8 cellular contexts compared by ENCODE assay signal in the genomic region with DNA sequence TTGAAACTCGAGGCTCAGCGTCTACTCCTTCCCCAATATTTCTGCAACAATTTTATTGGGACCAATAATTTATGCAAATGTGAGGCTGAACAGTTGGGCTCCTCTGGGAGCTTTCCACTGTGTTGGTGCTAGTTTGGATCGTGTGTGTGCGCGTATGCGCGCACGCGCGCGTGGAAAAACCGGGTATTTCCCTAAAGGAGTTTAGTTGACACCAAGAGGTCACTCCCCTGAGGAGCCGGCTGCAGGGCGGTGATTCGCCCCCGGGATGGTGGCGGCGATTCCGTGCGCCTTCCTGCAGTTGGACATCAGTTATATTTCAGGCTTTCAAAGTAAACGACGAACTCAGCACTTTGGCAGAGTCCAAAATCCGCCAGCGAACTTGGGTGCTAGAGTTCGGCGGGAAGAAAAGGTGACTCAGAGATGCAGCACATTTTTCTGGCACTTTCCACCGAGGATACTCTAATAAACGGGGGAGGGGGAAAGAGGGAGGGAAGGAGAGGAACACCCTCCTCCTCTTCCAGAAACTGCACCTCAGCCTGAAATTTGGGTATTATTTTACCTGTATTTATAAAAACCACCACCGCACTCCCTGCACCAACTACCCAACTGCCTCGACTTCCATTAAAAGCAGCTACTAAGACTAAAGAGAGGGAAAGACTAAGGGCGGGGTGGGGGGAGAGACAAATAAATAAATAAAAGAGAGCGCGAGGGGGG.
DNase-seq lines count a peak whose midpoint lies in the region; ATAC-seq, FAIRE-seq and TF ChIP-seq lines count a peak whose summit lies in the region.

No MANE protein-coding gene starts in this region.

- H2BK120ac ChIP-seq in H1 (replicated peaks; ENCODE audit: low read depth, low read length): peak overlapping the region; percentile 25

- H2BK5ac ChIP-seq in H1 (ENCODE audit: low read depth, low read length): peak overlapping the region; percentile 90

- no peaks in the 10 kb centered on the region for H3K36me3 ChIP-seq in BLaER1
- no peaks in the 10 kb centered on the region for H3K36me3 ChIP-seq in Panc1 (ENCODE audit: control insufficient read depth, insufficient read depth, low read length)
- no peaks in the 10 kb centered on the region for H3K36me3 ChIP-seq in H1 (ENCODE audit: control insufficient read depth in 2 of 4, insufficient read depth in 4 of 4, low read length in 3 of 4)
- H3K36me3 ChIP-seq in mucosa of rectum (ENCODE audit: control insufficient read depth in 2 of 2, insufficient read depth in 2 of 2, low read length in 2 of 2): no peaks in the 10 kb centered on the region

- no peak overlapping the region for H3K14ac ChIP-seq in H1 (ENCODE audit: insufficient read length)

- H3K36me3 Mint-ChIP-seq in CD4-positive, alpha-beta T cell (ENCODE audit: low read depth): no peaks in the 10 kb centered on the region

- H2BK15ac ChIP-seq in H1 (ENCODE audit: low read length): no peak overlapping the region

- DNase-seq in GM20000 (ENCODE audit: low spot score) (peak; percentile 22), Panc1 (ENCODE audit: low read depth, low spot score) (no peak), H1 (ENCODE audit: low read depth in 1 of 2, low spot score in 2 of 2) (peak in 1 of 2 experiments; percentile 71), GM19239 (ENCODE audit: insufficient read length, low spot score) (no peak)
- no peak for DNase-seq in CD4-positive, alpha-beta T cell

- no peaks in the 10 kb centered on the region for H3K79me1 ChIP-seq in H1 (ENCODE audit: low read depth, low read length)

- H3K9ac ChIP-seq in BLaER1 (peak overlapping the region; percentile 77), H1 (replicated peaks in 1 of 4; ENCODE audit: extremely low read depth in 1 of 4, low read depth in 3 of 4, low read length in 3 of 4) (peak overlapping the region; percentile 88 to 94 (median 92)), mucosa of rectum (ENCODE audit: low read depth in 1 of 2, low read length in 2 of 2) (no peak overlapping the region)

- in situ Hi-C loops in Panc1 (cut with HindIII; ENCODE audit: low pct_unique_long_range_greater_than_20kb, low sequenced_read_pairs): no loop called here

- H4K20me1 ChIP-seq in BLaER1: no peaks in the 10 kb centered on the region
- no peaks in the 10 kb centered on the region for H4K20me1 ChIP-seq in H1 (replicated peaks in 1 of 2; ENCODE audit: control insufficient read depth in 1 of 2, insufficient read depth in 2 of 2, low read length in 2 of 2)

- no peak for TF ChIP-seq EP300 in H1 (IDR thresholded peaks at IDR 0.05; ENCODE audit: borderline replicate concordance in 1 of 2, low read depth in 2 of 2, low read length in 2 of 2)

- H3K79me2 ChIP-seq in H1 (ENCODE audit: control insufficient read depth in 1 of 2, insufficient read depth in 2 of 2, low read length in 2 of 2): peaks cover 0 to 2% of the 10 kb centered on the region in 2 experiments; a peak in 1 of 4 replicates

- no peak overlapping the region; the same call in 1 of the 2 replicates for H2BK20ac ChIP-seq in H1 (ENCODE audit: low read length)

- H3K18ac ChIP-seq in H1 (ENCODE audit: extremely low read depth, low read length): peak overlapping the region; percentile 88

- H2AK5ac ChIP-seq in H1 (ENCODE audit: low read depth, low read length): peak overlapping the region; percentile 18; the same call in 1 of the 2 replicates

- H3K4me1 Mint-ChIP-seq in CD4-positive, alpha-beta T cell (ENCODE audit: low read depth): peaks cover 7% of the 10 kb centered on the region

- no peak overlapping the region for H3K23ac ChIP-seq in H1 (ENCODE audit: insufficient read length)

- no peak overlapping the region for H3K27ac Mint-ChIP-seq in CD4-positive, alpha-beta T cell

- WGBS in H1 (ENCODE audit: extremely low coverage in 1 of 2, insufficient coverage in 1 of 2, insufficient read length in 1 of 2, insufficient replicate concordance in 2 of 2, low coverage in 1 of 2, low lambda C conversion rate in 2 of 2, missing lambda C conversion rate in 1 of 2), 2 experiments: 4% methylated on average over 32 of the region's 33 CpGs; no CpG with 5 or more reads in 1 of the 2 experiments

- H3K27ac ChIP-seq in BLaER1: peak overlapping the region; percentile 67; the same call in 1 of the 2 replicates
- H3K27ac ChIP-seq in Panc1 (ENCODE audit: low read length): no peak overlapping the region
- H3K27ac ChIP-seq in H1 (ENCODE audit: low read depth, low read length): peak overlapping the region; percentile 88
- H3K27ac ChIP-seq in mucosa of rectum (ENCODE audit: low read depth in 2 of 2, low read length in 2 of 2): no peak overlapping the region
- no peak overlapping the region for H3K27ac ChIP-seq in CD4-positive, alpha-beta T cell (ENCODE audit: low read depth, low read length)

- CTCF ChIA-PET in Panc1 (lab: Charles Lee): no interaction called here
- CTCF ChIA-PET in H1 (lab: Charles Lee; ENCODE audit: partially characterized antibody): interaction anchor here (0.7 to 1.7 kb wide), 2 partner anchors 20 to 108 kb away, joined by 3 to 4 read pairs; no protein-coding TSS in a partner anchor
- CTCF ChIA-PET in CD4-positive, alpha-beta T cell (lab: Charles Lee): no interaction called here

- H4K5ac ChIP-seq in H1 (ENCODE audit: insufficient read length, low read depth, low read length): peak overlapping the region; percentile 81

- no peak; a peak in 1 of 4 replicates for TF ChIP-seq RAD21 in H1 (IDR thresholded peaks at IDR 0.05 in 1 of 2, conservative IDR thresholded peaks at IDR 0.05 in 1 of 2; ENCODE audit: low read depth in 2 of 2, low read length in 2 of 2)

- no peak overlapping the region for H3K4me3 Mint-ChIP-seq in CD4-positive, alpha-beta T cell

- no peaks in the 10 kb centered on the region for H3K9me3 Mint-ChIP-seq in CD4-positive, alpha-beta T cell

- peaks cover 52% of the 10 kb centered on the region for H3K27me3 Mint-ChIP-seq in CD4-positive, alpha-beta T cell

- H3K27me3 ChIP-seq in BLaER1 (no peaks in the 10 kb centered on the region; the same call in 1 of the 2 replicates), Panc1 (ENCODE audit: control insufficient read depth, insufficient read depth, low read length) (peaks cover 28% of the 10 kb centered on the region), H1 (replicated peaks in 1 of 4; ENCODE audit: control insufficient read depth in 3 of 4, extremely low read depth in 1 of 4, insufficient read depth in 3 of 4, low read length in 3 of 4) (no peaks in the 10 kb centered on the region), mucosa of rectum (ENCODE audit: control insufficient read depth in 2 of 2, insufficient read depth in 2 of 2, low read length in 2 of 2) (no peaks in the 10 kb centered on the region)
- peaks cover 30% of the 10 kb centered on the region for H3K27me3 ChIP-seq in CD4-positive, alpha-beta T cell (ENCODE audit: control insufficient read depth, insufficient read depth, low read length)

- peak overlapping the region; percentile 91 for H4K8ac ChIP-seq in H1 (ENCODE audit: extremely low read depth, insufficient read depth, low read length)

- ATAC-seq in Panc1: peak; percentile 17; the same call in 1 of the 2 replicates
- no peak for ATAC-seq in CD4-positive, alpha-beta T cell (ENCODE audit: poor library complexity)
- ATAC-seq in GM19023 (IDR thresholded peaks at IDR 0.05; ENCODE audit: unreplicated experiment): no peak

- TF ChIP-seq POLR2A in H1 (IDR thresholded peaks at IDR 0.05; ENCODE audit: control extremely low read depth in 1 of 2, low read depth in 2 of 2, low read length in 2 of 2): peak; percentile 21 to 39; a peak in 2 of 3 replicates

- H3K23me2 ChIP-seq in H1 (ENCODE audit: low read depth, low read length): peaks cover 8% of the 10 kb centered on the region

- H3K56ac ChIP-seq in H1 (replicated peaks; ENCODE audit: insufficient read length, low read depth, low read length): peak overlapping the region; percentile 50

- peak overlapping the region; percentile 9 for H3K4ac ChIP-seq in H1 (replicated peaks; ENCODE audit: insufficient read length, low read depth, low read length)

- H2BK12ac ChIP-seq in H1 (ENCODE audit: low read depth, low read length): peak overlapping the region; percentile 10; the same call in 1 of the 2 replicates

- H3K4me2 ChIP-seq in BLaER1 (peak overlapping the region; percentile 72), H1 (ENCODE audit: insufficient read depth in 1 of 2, low read depth in 2 of 2, low read length in 2 of 2) (peak overlapping the region; percentile 81 to 94)

- no peak for TF ChIP-seq CTCF in GM20000 (IDR thresholded peaks at IDR 0.05; ENCODE audit: extremely low read depth, missing control alignments)
- no peak for TF ChIP-seq CTCF in Panc1 (IDR thresholded peaks at IDR 0.05)
- TF ChIP-seq CTCF in H1 (IDR thresholded peaks at IDR 0.05; ENCODE audit: control extremely low read depth in 1 of 3, insufficient read depth in 1 of 3, low read depth in 1 of 3, low read length in 3 of 3): no peak
- TF ChIP-seq CTCF in CD4-positive, alpha-beta T cell (IDR thresholded peaks at IDR 0.05): no peak

- H3K4me1 ChIP-seq in BLaER1 (no peaks in the 10 kb centered on the region), Panc1 (ENCODE audit: control insufficient read depth, insufficient read depth, low read length) (peaks cover 6% of the 10 kb centered on the region), H1 (replicated peaks in 1 of 4; ENCODE audit: control insufficient read depth in 3 of 4, insufficient read depth in 4 of 4, low read length in 3 of 4) (peaks cover 0 to 11% (median 2%) of the 10 kb centered on the region in 4 experiments; a peak in 4 of 7 replicates), mucosa of rectum (ENCODE audit: control insufficient read depth in 2 of 2, insufficient read depth in 2 of 2, low read length in 2 of 2) (peaks cover 0 to 6% of the 10 kb centered on the region in 2 donors)

- peak; percentile 66 for FAIRE-seq in H1 (lab: Jason Lieb, UNC)
- FAIRE-seq in GM19239 (lab: Jason Lieb, UNC): no peak

- H3K9me3 ChIP-seq in BLaER1 (no peaks in the 10 kb centered on the region; the same call in 1 of the 2 replicates), Panc1 (ENCODE audit: control insufficient read depth, insufficient read depth, low read depth, low read length) (no peaks in the 10 kb centered on the region), H1 (ENCODE audit: insufficient read depth in 2 of 2, low read depth in 1 of 2, low read length in 1 of 2) (no peaks in the 10 kb centered on the region), mucosa of rectum (ENCODE audit: control insufficient read depth in 2 of 2, low read length in 2 of 2) (no peaks in the 10 kb centered on the region)
- no peaks in the 10 kb centered on the region for H3K9me3 ChIP-seq in CD4-positive, alpha-beta T cell (ENCODE audit: control insufficient read depth, low read length)

- POLR2A ChIA-PET in Panc1 (lab: Charles Lee) (no interaction called here), H1 (lab: Charles Lee; ENCODE audit: partially characterized antibody) (interaction anchor here (0.6 to 1.7 kb wide), 7 partner anchors 12 to 352 kb away, joined by 3 to 8 read pairs (median 4); no protein-coding TSS in a partner anchor)
- POLR2A ChIA-PET in CD4-positive, alpha-beta T cell (lab: Charles Lee): no interaction called here

- peak overlapping the region; percentile 6; the same call in 1 of the 2 replicates for H2AFZ ChIP-seq in H1 (ENCODE audit: low read length)

- H3K4me3 ChIP-seq in BLaER1: peak overlapping the region; percentile 69
- H3K4me3 ChIP-seq in Panc1 (ENCODE audit: low read depth in 2 of 2, low read length in 2 of 2): peak overlapping the region; percentile 53 to 75
- H3K4me3 ChIP-seq in H1 (ENCODE audit: extremely low read depth in 1 of 4, insufficient read depth in 2 of 4, low read depth in 3 of 4, low read length in 4 of 4): peak overlapping the region; percentile 75 to 99 (median 78)
- peak overlapping the region; percentile 58 to 65 for H3K4me3 ChIP-seq in mucosa of rectum (ENCODE audit: low read length in 2 of 2)

- H4K91ac ChIP-seq in H1 (replicated peaks; ENCODE audit: insufficient read length, low read length): peak overlapping the region; percentile 25

- no TSS peak for BruUV-seq in Panc1 (replicated peaks; lab: Mats Ljungman, UMichigan)

- intact Hi-C loops in Panc1 (cut with micrococcal nuclease; ENCODE audit: unreplicated experiment): no loop called here
- intact Hi-C loops in CD4-positive, alpha-beta T cell (cut with DNase I, micrococcal nuclease): no loop called here

Comparison
In these comparisons a context has a peak if more than half of its experiments do, and no peak if none do; other contexts are left out.
1. H3K27ac ChIP-seq: peak in BLaER1 (single experiment) and H1 (single experiment); none in Panc1 (single experiment), mucosa of rectum (0 of 2) and CD4-positive, alpha-beta T cell (single experiment).
2. H3K9ac ChIP-seq: peak in BLaER1 (single experiment) and H1 (4 of 4); none in mucosa of rectum (0 of 2).
3. Peak in every context shown above with its lines, with median percentiles within 50 percentile points of each other: H3K4me3 ChIP-seq.